In genomic region chr1:145956776-145957442, GRCh38 we compare ENCODE assay signal across 8 cellular contexts. TPM values are rescaled to one million over a fixed set of nuclear protein-coding genes. Genes with fewer than 3 reads are reported as not detected.
DNase-seq lines count a peak whose midpoint lies in the region; ATAC-seq and TF ChIP-seq lines count a peak whose summit lies in the region.

No MANE protein-coding gene starts in this region.

- peak overlapping the region; percentile 96 to 97 for H3K27ac ChIP-seq in ascending aorta

- no peak for TF ChIP-seq CTCF in ascending aorta (IDR thresholded peaks at IDR 0.05)

- H3K27ac Mint-ChIP-seq in activated naive CD4-positive, alpha-beta T cell treated with anti-CD3 and anti-CD28 coated beads for 36 hours = peak overlapping the region; percentile 83
- H3K27ac Mint-ChIP-seq in stimulated activated memory B cell treated with anti-CD40 and anti-IgM and Interleukin-4, amounts not matched to agents 10 μg/mL and 1 μg/mL and 100 μg/mL, for 72 hours = peak overlapping the region; percentile 81

- no peaks in the 10 kb centered on the region for H3K36me3 ChIP-seq in ascending aorta

- ATAC-seq in stimulated activated memory B cell treated with anti-CD40 and anti-IgM and Interleukin-4, amounts not matched to agents 10 μg/mL and 1 μg/mL and 100 μg/mL, for 72 hours = no peak
- ATAC-seq in HG03520 (IDR thresholded peaks at IDR 0.05; ENCODE audit: unreplicated experiment) (no peak), HG03354 (IDR thresholded peaks at IDR 0.05; ENCODE audit: poor library complexity, severe bottlenecking, unreplicated experiment) (no peak)

- no peaks in the 10 kb centered on the region for H3K9me3 Mint-ChIP-seq in activated naive CD4-positive, alpha-beta T cell treated with anti-CD3 and anti-CD28 coated beads for 36 hours
- no peaks in the 10 kb centered on the region for H3K9me3 Mint-ChIP-seq in stimulated activated memory B cell treated with anti-CD40 and anti-IgM and Interleukin-4, amounts not matched to agents 10 μg/mL and 1 μg/mL and 100 μg/mL, for 72 hours

- peaks cover 15 to 52% of the 10 kb centered on the region in 2 donors for H3K4me1 ChIP-seq in ascending aorta

- H3K4me3 Mint-ChIP-seq in activated naive CD4-positive, alpha-beta T cell treated with anti-CD3 and anti-CD28 coated beads for 36 hours = peak overlapping the region; percentile 83
- H3K4me3 Mint-ChIP-seq in stimulated activated memory B cell treated with anti-CD40 and anti-IgM and Interleukin-4, amounts not matched to agents 10 μg/mL and 1 μg/mL and 100 μg/mL, for 72 hours = peak overlapping the region; percentile 97

- DNase-seq in activated naive CD4-positive, alpha-beta T cell treated with anti-CD3 and anti-CD28 coated beads for 36 hours = no peak
- DNase-seq in activated naive CD4-positive, alpha-beta T cell (lab: John Stamatoyannopoulos, UW) = no peak
- DNase-seq in ascending aorta (ENCODE audit: low spot score in 2 of 2) (no peak), inferior parietal cortex (ENCODE audit: extremely low spot score) (peak; percentile 39)
- no peak for DNase-seq in stimulated activated CD8-positive, alpha-beta memory T cell treated with anti-CD3 and anti-CD28 coated beads, Interleukin-4, amount 100 ng/mL, for 48 hours

- CTCF ChIA-PET in activated naive CD4-positive, alpha-beta T cell treated with anti-CD3 and anti-CD28 coated beads for 36 hours (lab: Charles Lee) = interaction anchor here (0.7 to 3.2 kb wide), 7 partner anchors 22 to 112 kb away, joined by 3 to 29 read pairs (median 6); partner anchors contain the start of genes NUDT17, PIAS3 and RBM8A

- intact Hi-C loops in activated naive CD4-positive, alpha-beta T cell treated with anti-CD3 and anti-CD28 coated beads for 36 hours (cut with micrococcal nuclease) = loop anchor here (1.0 kb wide), 2 partner anchors 7 to 39 kb away; partner anchors contain the start of genes ANKRD34A, PEX11B and POLR3GL
- intact Hi-C loops in ascending aorta (cut with DNase I) = loop anchor here (2.0 kb wide), 1 partner anchor 64 kb away; no protein-coding TSS in a partner anchor

- peaks cover 61% of the 10 kb centered on the region for H3K4me1 Mint-ChIP-seq in activated naive CD4-positive, alpha-beta T cell treated with anti-CD3 and anti-CD28 coated beads for 36 hours (ENCODE audit: low read depth)
- H3K4me1 Mint-ChIP-seq in stimulated activated memory B cell treated with anti-CD40 and anti-IgM and Interleukin-4, amounts not matched to agents 10 μg/mL and 1 μg/mL and 100 μg/mL, for 72 hours = peaks cover 72% of the 10 kb centered on the region

- H3K27me3 ChIP-seq in ascending aorta = no peaks in the 10 kb centered on the region

- H3K4me3 ChIP-seq in ascending aorta = peak overlapping the region; percentile 87 to 99

- peaks cover 4% of the 10 kb centered on the region for H3K36me3 Mint-ChIP-seq in activated naive CD4-positive, alpha-beta T cell treated with anti-CD3 and anti-CD28 coated beads for 36 hours (ENCODE audit: low read depth)
- H3K36me3 Mint-ChIP-seq in stimulated activated memory B cell treated with anti-CD40 and anti-IgM and Interleukin-4, amounts not matched to agents 10 μg/mL and 1 μg/mL and 100 μg/mL, for 72 hours = no peaks in the 10 kb centered on the region

- no peaks in the 10 kb centered on the region for H3K27me3 Mint-ChIP-seq in activated naive CD4-positive, alpha-beta T cell treated with anti-CD3 and anti-CD28 coated beads for 36 hours (ENCODE audit: low read depth)
- no peaks in the 10 kb centered on the region for H3K27me3 Mint-ChIP-seq in stimulated activated memory B cell treated with anti-CD40 and anti-IgM and Interleukin-4, amounts not matched to agents 10 μg/mL and 1 μg/mL and 100 μg/mL, for 72 hours

- no peaks in the 10 kb centered on the region for H3K9me3 ChIP-seq in ascending aorta

RNA-seq across cellular contexts. Expression of gene LIX1L, which starts 0.9 kb away (rescaled TPM):
- 10 to 100 TPM; 43.6 to 44.3 TPM for total RNA-seq in activated naive CD4-positive, alpha-beta T cell treated with anti-CD3 and anti-CD28 coated beads for 36 hours
- total RNA-seq in ascending aorta = 44.0 TPM

RNA-seq across cellular contexts. Expression of gene ANKRD34A, which starts 7.5 kb away (rescaled TPM):
- total RNA-seq in activated naive CD4-positive, alpha-beta T cell treated with anti-CD3 and anti-CD28 coated beads for 36 hours = 1 to 10 TPM; 3.7 to 4.3 TPM
- 13.6 TPM for total RNA-seq in ascending aorta

RNA-seq across cellular contexts. Expression of gene POLR3GL, which starts 7.6 kb away (rescaled TPM):
- total RNA-seq in activated naive CD4-positive, alpha-beta T cell treated with anti-CD3 and anti-CD28 coated beads for 36 hours = 10 to 100 TPM; 32.0 to 34.0 TPM
- 22.9 TPM for total RNA-seq in ascending aorta

RNA-seq across cellular contexts. Expression of gene RBM8A, which starts 29.6 kb away (rescaled TPM):
- total RNA-seq in activated naive CD4-positive, alpha-beta T cell treated with anti-CD3 and anti-CD28 coated beads for 36 hours = 100 to 1,000 TPM; 241 to 242 TPM
- 48.9 TPM for total RNA-seq in ascending aorta

RNA-seq across cellular contexts. Expression of gene PEX11B, which starts 38.4 kb away (rescaled TPM):
- 10 to 100 TPM; 18.0 to 19.0 TPM for total RNA-seq in activated naive CD4-positive, alpha-beta T cell treated with anti-CD3 and anti-CD28 coated beads for 36 hours
- 11.2 TPM for total RNA-seq in ascending aorta
